ENCODE assay signal across 21 cellular contexts in genomic region chr7:65235586-65235985, GRCh38.
"Had no signal": no experiment of that assay in that cellular context is flagged by ENCODE, and none has a peak within 500 bp of the region (broad histone marks: within the 10 kb centered on the region; RNA-seq: fewer than 3 reads in every experiment).

No MANE protein-coding gene starts in this region.

- H3K4me3 Mint-ChIP-seq: activated CD4-positive, alpha-beta T cell treated with anti-CD3 and anti-CD28 coated beads, Interleukin-2, amount 10 ng/mL, durations not matched to agents 7 days and 5 days; activated naive CD4-positive, alpha-beta T cell treated with anti-CD3 and anti-CD28 coated beads, Interleukin-2, amount 10 ng/mL, durations not matched to agents 7 days and 5 days; activated naive CD8-positive, alpha-beta T cell treated with anti-CD3 and anti-CD28 coated beads, Interleukin-2, amount 50 U/mL, for 24 hours; activated T-cell treated with anti-CD3 and anti-CD28 coated beads, Interleukin-2, amount 50 U/mL, for 4 hours; brain; T-cell had no signal

- H3K36me3 Mint-ChIP-seq: activated naive CD4-positive, alpha-beta T cell treated with anti-CD3 and anti-CD28 coated beads, Interleukin-2, amount 10 ng/mL, durations not matched to agents 7 days and 5 days; brain; T-cell had no signal

- H3K27ac Mint-ChIP-seq: activated CD4-positive, alpha-beta T cell treated with anti-CD3 and anti-CD28 coated beads, Interleukin-2, amount 10 ng/mL, durations not matched to agents 7 days and 5 days; activated naive CD4-positive, alpha-beta T cell treated with anti-CD3 and anti-CD28 coated beads, Interleukin-2, amount 10 ng/mL, durations not matched to agents 7 days and 5 days; activated naive CD8-positive, alpha-beta T cell treated with anti-CD3 and anti-CD28 coated beads, Interleukin-2, amount 50 U/mL, for 24 hours; brain; T-cell had no signal

- H3K9me3 Mint-ChIP-seq: activated CD4-positive, alpha-beta T cell treated with anti-CD3 and anti-CD28 coated beads, Interleukin-2, amount 10 ng/mL, durations not matched to agents 7 days and 5 days; activated naive CD4-positive, alpha-beta T cell treated with anti-CD3 and anti-CD28 coated beads, Interleukin-2, amount 10 ng/mL, durations not matched to agents 7 days and 5 days; activated naive CD8-positive, alpha-beta T cell treated with anti-CD3 and anti-CD28 coated beads, Interleukin-2, amount 50 U/mL, for 24 hours; activated T-cell treated with anti-CD3 and anti-CD28 coated beads, Interleukin-2, amount 50 U/mL, for 4 hours; T-cell had no signal

- DNase-seq: activated CD4-positive, alpha-beta T cell treated with anti-CD3 and anti-CD28 coated beads, Interleukin-2, amount 10 ng/mL, durations not matched to agents 7 days and 5 days; activated CD8-positive, alpha-beta memory T cell treated with anti-CD3 and anti-CD28 coated beads, Interleukin-2, amount 50 U/mL, for 4 hours; activated naive CD4-positive, alpha-beta T cell treated with anti-CD3 and anti-CD28 coated beads, Interleukin-2, amount 10 ng/mL, durations not matched to agents 7 days and 5 days; activated naive CD8-positive, alpha-beta T cell treated with anti-CD3 and anti-CD28 coated beads, Interleukin-2, amount 50 U/mL, for 24 hours; activated T-cell treated with anti-CD3 and anti-CD28 coated beads, Interleukin-2, amount 50 U/mL, for 4 hours; anterior cingulate cortex; caudate nucleus; erythroblast; hypothalamus; kidney; left ventricle myocardium inferior; mammary epithelial cell; retina; stimulated activated CD4-positive, alpha-beta T cell treated with anti-CD3 and anti-CD28 coated beads, Interleukin-2, amount 100 ng/mL, for 24 hours; stimulated activated naive CD8-positive, alpha-beta T cell treated with anti-CD3 and anti-CD28 coated beads, Interleukin-15, Interleukin-2, amounts not matched to agents 100 U/mL and 50 U/mL, for 24 hours; substantia nigra; T-cell; T-helper 9 cell; tibial artery; uterus had no signal
